In the genomic region with DNA sequence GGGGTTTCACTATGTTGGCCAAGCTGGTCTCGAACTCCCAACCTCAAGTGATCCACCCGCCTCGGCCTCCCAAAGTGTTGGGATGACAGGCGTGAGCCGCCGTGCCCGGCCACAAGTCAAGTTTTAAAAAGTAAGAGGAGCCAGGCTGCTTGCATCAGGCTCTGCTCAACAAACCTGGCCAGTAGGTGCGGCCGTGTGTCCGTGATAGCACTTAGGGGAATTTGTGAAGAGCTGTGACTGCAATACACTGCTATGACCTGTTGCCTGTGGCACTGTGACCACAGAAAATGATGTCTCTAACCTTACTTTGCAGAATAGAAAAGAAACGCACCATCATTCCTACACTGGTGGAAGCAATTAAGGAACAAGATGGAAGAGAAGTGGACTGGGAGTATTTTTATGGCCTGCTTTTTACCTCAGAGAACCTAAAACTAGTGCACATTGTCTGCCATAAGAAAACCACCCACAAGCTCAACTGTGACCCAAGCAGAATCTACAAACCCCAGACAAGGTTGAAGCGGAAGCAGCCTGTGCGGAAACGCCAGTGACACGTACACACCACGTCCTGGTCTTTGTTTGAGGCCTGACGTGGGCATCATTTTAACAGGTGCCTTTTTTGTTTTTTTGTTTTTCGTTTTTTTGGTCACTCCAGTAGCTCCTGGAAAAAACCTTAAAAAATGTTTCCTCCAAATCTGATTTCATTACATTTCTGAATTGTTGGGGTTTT, we compare ENCODE assay signal across 30 cellular contexts. TPM values are rescaled to one million over a fixed set of nuclear protein-coding genes. Genes with fewer than 3 reads are reported as not detected.
DNase-seq lines count a peak whose midpoint lies in the region; ATAC-seq lines count a peak whose summit lies in the region.
"Had no signal": no experiment of that assay in that cellular context is flagged by ENCODE, and none has a peak within 500 bp of the region (broad histone marks: within the 10 kb centered on the region; RNA-seq: fewer than 3 reads in every experiment).

No MANE protein-coding gene starts in this region.

- H3K9me3 Mint-ChIP-seq in activated T-cell treated with anti-CD3 and anti-CD28 coated beads, Interleukin-2, amount 50 U/mL, for 72 hours, result no peaks in the 10 kb centered on the region
- peaks cover 5% of the 10 kb centered on the region for H3K9me3 Mint-ChIP-seq in activated T-cell treated with anti-CD3 and anti-CD28 coated beads, Interleukin-2, amount 50 U/mL, for 4 hours
- no peaks in the 10 kb centered on the region for H3K9me3 Mint-ChIP-seq in activated naive CD8-positive, alpha-beta T cell treated with anti-CD3 and anti-CD28 coated beads, Interleukin-2, amount 10 ng/mL, durations not matched to agents 7 days and 5 days
- no peaks in the 10 kb centered on the region for H3K9me3 Mint-ChIP-seq in natural killer cell treated with Interleukin-12 subunit alpha and Interleukin-12 subunit beta and Interleukin-15 and Interleukin-18, amount 100 ng/mL, for 72 hours
- H3K9me3 Mint-ChIP-seq: activated naive CD4-positive, alpha-beta T cell treated with anti-CD3 and anti-CD28 coated beads, Interleukin-2, amount 50 U/mL, for 72 hours had no signal

- peak in 1 of 2 donors; percentile 69 for ATAC-seq in activated T-cell treated with anti-CD3 and anti-CD28 coated beads, Interleukin-2, amount 50 U/mL, for 72 hours (replicated peaks in 1 of 2)
- ATAC-seq in activated T-cell treated with anti-CD3 and anti-CD28 coated beads, Interleukin-2, amount 50 U/mL, for 4 hours, result no peak
- ATAC-seq in activated naive CD8-positive, alpha-beta T cell treated with anti-CD3 and anti-CD28 coated beads, Interleukin-2, amount 10 ng/mL, durations not matched to agents 7 days and 5 days (ENCODE audit: low read depth), result no peak
- peak; percentile 86 to 88 for ATAC-seq in natural killer cell treated with Interleukin-12 subunit alpha and Interleukin-12 subunit beta and Interleukin-15 and Interleukin-18, amount 100 ng/mL, for 72 hours
- no peak for ATAC-seq in GM21367 (IDR thresholded peaks at IDR 0.05; ENCODE audit: unreplicated experiment)
- ATAC-seq: A549; activated naive CD4-positive, alpha-beta T cell treated with anti-CD3 and anti-CD28 coated beads, Interleukin-2, amount 50 U/mL, for 72 hours; right cardiac atrium had no signal

- DNase-seq in activated T-cell treated with anti-CD3 and anti-CD28 coated beads, Interleukin-2, amount 50 U/mL, for 72 hours, result no peak
- DNase-seq in activated T-cell treated with anti-CD3 and anti-CD28 coated beads, Interleukin-2, amount 50 U/mL, for 4 hours, result no peak
- DNase-seq in activated naive CD8-positive, alpha-beta T cell treated with anti-CD3 and anti-CD28 coated beads, Interleukin-2, amount 10 ng/mL, durations not matched to agents 7 days and 5 days, result no peak
- DNase-seq in natural killer cell treated with Interleukin-12 subunit alpha and Interleukin-12 subunit beta and Interleukin-15 and Interleukin-18, amount 100 ng/mL, for 72 hours (ENCODE audit: low spot score), result peak; percentile 70
- no peak for DNase-seq in iPS-NIHi7 (ENCODE audit: extremely low spot score)
- DNase-seq in NCI-H2227 (lab: John Stamatoyannopoulos, UW; ENCODE audit: unreplicated experiment), result no peak
- DNase-seq: activated B cell treated with CpG ODN at 0.5 μM for 24 hours; activated CD4-positive, alpha-beta T cell treated with anti-CD3 and anti-CD28 coated beads, Interleukin-2, amount 50 U/mL, for 4 hours; AML-193; CD4-positive, CD25-positive, alpha-beta regulatory T cell; foreskin fibroblast; H7; islet precursor cell; KBM-7; left ventricle myocardium inferior; mesendoderm; NCI-H1105; NCI-H187; NCI-H2171; NCI-H510A; SJCRH30; stimulated activated CD4-positive, alpha-beta T cell treated with anti-CD3 and anti-CD28 coated beads, Interleukin-2, amount 100 ng/mL, for 48 hours; transverse colon had no signal

- peaks cover 15% of the 10 kb centered on the region for H3K9me3 ChIP-seq in KOPT-K1 (ENCODE audit: insufficient read depth, low read length, poor library complexity, severe bottlenecking)
- H3K9me3 ChIP-seq: neutrophil had no signal

- no peaks in the 10 kb centered on the region for H3K27me3 Mint-ChIP-seq in activated T-cell treated with anti-CD3 and anti-CD28 coated beads, Interleukin-2, amount 50 U/mL, for 72 hours (ENCODE audit: low read depth)
- H3K27me3 Mint-ChIP-seq in activated T-cell treated with anti-CD3 and anti-CD28 coated beads, Interleukin-2, amount 50 U/mL, for 4 hours (ENCODE audit: low read depth), result no peaks in the 10 kb centered on the region
- H3K27me3 Mint-ChIP-seq in activated naive CD8-positive, alpha-beta T cell treated with anti-CD3 and anti-CD28 coated beads, Interleukin-2, amount 10 ng/mL, durations not matched to agents 7 days and 5 days, result no peaks in the 10 kb centered on the region
- no peaks in the 10 kb centered on the region for H3K27me3 Mint-ChIP-seq in natural killer cell treated with Interleukin-12 subunit alpha and Interleukin-12 subunit beta and Interleukin-15 and Interleukin-18, amount 100 ng/mL, for 72 hours
- H3K27me3 Mint-ChIP-seq: activated B cell treated with CpG ODN at 0.5 μM for 24 hours; CD4-positive, CD25-positive, alpha-beta regulatory T cell had no signal

- H3K4me3 Mint-ChIP-seq in activated T-cell treated with anti-CD3 and anti-CD28 coated beads, Interleukin-2, amount 50 U/mL, for 72 hours, result peak overlapping the region in 1 of 2 donors; percentile 25
- H3K4me3 Mint-ChIP-seq in activated T-cell treated with anti-CD3 and anti-CD28 coated beads, Interleukin-2, amount 50 U/mL, for 4 hours, result no peak overlapping the region
- H3K4me3 Mint-ChIP-seq in activated naive CD8-positive, alpha-beta T cell treated with anti-CD3 and anti-CD28 coated beads, Interleukin-2, amount 10 ng/mL, durations not matched to agents 7 days and 5 days, result no peak overlapping the region
- H3K4me3 Mint-ChIP-seq in natural killer cell treated with Interleukin-12 subunit alpha and Interleukin-12 subunit beta and Interleukin-15 and Interleukin-18, amount 100 ng/mL, for 72 hours, result peak overlapping the region; percentile 56
- H3K4me3 Mint-ChIP-seq: activated B cell treated with CpG ODN at 0.5 μM for 24 hours; CD4-positive, CD25-positive, alpha-beta regulatory T cell had no signal

- H3K4me1 Mint-ChIP-seq in activated T-cell treated with anti-CD3 and anti-CD28 coated beads, Interleukin-2, amount 50 U/mL, for 72 hours (ENCODE audit: low read depth), result peaks cover 10% of the 10 kb centered on the region
- peaks cover 4% of the 10 kb centered on the region for H3K4me1 Mint-ChIP-seq in activated T-cell treated with anti-CD3 and anti-CD28 coated beads, Interleukin-2, amount 50 U/mL, for 4 hours (ENCODE audit: low read depth)
- H3K4me1 Mint-ChIP-seq in activated naive CD8-positive, alpha-beta T cell treated with anti-CD3 and anti-CD28 coated beads, Interleukin-2, amount 10 ng/mL, durations not matched to agents 7 days and 5 days, result peaks cover 6% of the 10 kb centered on the region
- peaks cover 6 to 22% of the 10 kb centered on the region in 2 donors for H3K4me1 Mint-ChIP-seq in natural killer cell treated with Interleukin-12 subunit alpha and Interleukin-12 subunit beta and Interleukin-15 and Interleukin-18, amount 100 ng/mL, for 72 hours (ENCODE audit: low read depth in 2 of 2)
- H3K4me1 Mint-ChIP-seq: activated B cell treated with CpG ODN at 0.5 μM for 24 hours had no signal

- POLR2A ChIA-PET in activated naive CD8-positive, alpha-beta T cell treated with anti-CD3 and anti-CD28 coated beads, Interleukin-2, amount 10 ng/mL, durations not matched to agents 7 days and 5 days (lab: Charles Lee), result no interaction called here

- H3K27ac ChIP-seq in KOPT-K1 (ENCODE audit: low read depth, low read length, poor library complexity, severe bottlenecking), result peak overlapping the region; percentile 85
- H3K27ac ChIP-seq: A549, ascending aorta, left ventricle myocardium inferior, neutrophil, SJCRH30, transverse colon had no signal

- peak overlapping the region; percentile 67 for H3K27ac Mint-ChIP-seq in activated T-cell treated with anti-CD3 and anti-CD28 coated beads, Interleukin-2, amount 50 U/mL, for 72 hours
- H3K27ac Mint-ChIP-seq in activated naive CD8-positive, alpha-beta T cell treated with anti-CD3 and anti-CD28 coated beads, Interleukin-2, amount 10 ng/mL, durations not matched to agents 7 days and 5 days, result peak overlapping the region; percentile 64
- H3K27ac Mint-ChIP-seq in natural killer cell treated with Interleukin-12 subunit alpha and Interleukin-12 subunit beta and Interleukin-15 and Interleukin-18, amount 100 ng/mL, for 72 hours, result peak overlapping the region; percentile 79 to 94
- H3K27ac Mint-ChIP-seq: activated B cell treated with CpG ODN at 0.5 μM for 24 hours had no signal

- H3K36me3 ChIP-seq in KOPT-K1 (ENCODE audit: insufficient read depth, low read length), result peaks cover 43% of the 10 kb centered on the region

- peaks cover 3 to 18% of the 10 kb centered on the region in 2 donors for H3K36me3 Mint-ChIP-seq in activated T-cell treated with anti-CD3 and anti-CD28 coated beads, Interleukin-2, amount 50 U/mL, for 72 hours (ENCODE audit: insufficient read depth in 2 of 2)
- peaks cover 37% of the 10 kb centered on the region for H3K36me3 Mint-ChIP-seq in activated T-cell treated with anti-CD3 and anti-CD28 coated beads, Interleukin-2, amount 50 U/mL, for 4 hours (ENCODE audit: insufficient read depth)
- H3K36me3 Mint-ChIP-seq in activated naive CD8-positive, alpha-beta T cell treated with anti-CD3 and anti-CD28 coated beads, Interleukin-2, amount 10 ng/mL, durations not matched to agents 7 days and 5 days, result peaks cover 29% of the 10 kb centered on the region
- H3K36me3 Mint-ChIP-seq in natural killer cell treated with Interleukin-12 subunit alpha and Interleukin-12 subunit beta and Interleukin-15 and Interleukin-18, amount 100 ng/mL, for 72 hours, result peaks cover 10% of the 10 kb centered on the region

RNA-seq across cellular contexts. Expression of gene C1orf174, which starts 16.7 kb away (rescaled TPM):
- 10 to 100 TPM; 30.8 to 43.7 TPM for total RNA-seq in activated T-cell treated with anti-CD3 and anti-CD28 coated beads, Interleukin-2, amount 50 U/mL, for 72 hours
- 10 to 100 TPM; 55.0 to 61.8 (median 60.5) TPM for total RNA-seq in activated T-cell treated with anti-CD3 and anti-CD28 coated beads, Interleukin-2, amount 50 U/mL, for 4 hours
- 10 to 100 TPM; 31.1 to 34.4 TPM for total RNA-seq in activated naive CD8-positive, alpha-beta T cell treated with anti-CD3 and anti-CD28 coated beads, Interleukin-2, amount 10 ng/mL, durations not matched to agents 7 days and 5 days
- total RNA-seq in natural killer cell treated with Interleukin-12 subunit alpha and Interleukin-12 subunit beta and Interleukin-15 and Interleukin-18, amount 100 ng/mL, for 72 hours, result 10 to 100 TPM; 31.0 to 34.6 TPM

RNA-seq across cellular contexts. Expression of gene DFFB, which starts 26.1 kb away (rescaled TPM):
- total RNA-seq in activated T-cell treated with anti-CD3 and anti-CD28 coated beads, Interleukin-2, amount 50 U/mL, for 72 hours, result 1 to 10 TPM; 8.2 to 8.6 TPM
- 10 to 100 TPM; 11.1 to 13.4 (median 13.0) TPM for total RNA-seq in activated T-cell treated with anti-CD3 and anti-CD28 coated beads, Interleukin-2, amount 50 U/mL, for 4 hours
- 10 to 100 TPM; 14.3 to 15.8 TPM for total RNA-seq in activated naive CD8-positive, alpha-beta T cell treated with anti-CD3 and anti-CD28 coated beads, Interleukin-2, amount 10 ng/mL, durations not matched to agents 7 days and 5 days
- 10 to 100 TPM; 13.3 to 19.4 TPM for total RNA-seq in natural killer cell treated with Interleukin-12 subunit alpha and Interleukin-12 subunit beta and Interleukin-15 and Interleukin-18, amount 100 ng/mL, for 72 hours

RNA-seq across cellular contexts. Expression of gene CEP104, which starts 26.3 kb away (rescaled TPM):
- total RNA-seq in activated T-cell treated with anti-CD3 and anti-CD28 coated beads, Interleukin-2, amount 50 U/mL, for 72 hours, result 10 to 100 TPM; 37.4 to 48.1 TPM
- 10 to 100 TPM; 45.4 to 52.1 (median 49.1) TPM for total RNA-seq in activated T-cell treated with anti-CD3 and anti-CD28 coated beads, Interleukin-2, amount 50 U/mL, for 4 hours
- total RNA-seq in activated naive CD8-positive, alpha-beta T cell treated with anti-CD3 and anti-CD28 coated beads, Interleukin-2, amount 10 ng/mL, durations not matched to agents 7 days and 5 days, result 10 to 100 TPM; 44.6 to 46.9 TPM
- 10 to 100 TPM; 46.6 to 59.4 TPM for total RNA-seq in natural killer cell treated with Interleukin-12 subunit alpha and Interleukin-12 subunit beta and Interleukin-15 and Interleukin-18, amount 100 ng/mL, for 72 hours

Comparison
In these comparisons a context has a peak if more than half of its experiments do, and no peak if none do; other contexts are left out.
1. ATAC-seq: peak in natural killer cell treated with Interleukin-12 subunit alpha and Interleukin-12 subunit beta and Interleukin-15 and Interleukin-18, amount 100 ng/mL, for 72 hours (2 of 2); none in activated T-cell treated with anti-CD3 and anti-CD28 coated beads, Interleukin-2, amount 50 U/mL, for 4 hours (0 of 2), activated naive CD8-positive, alpha-beta T cell treated with anti-CD3 and anti-CD28 coated beads, Interleukin-2, amount 10 ng/mL, durations not matched to agents 7 days and 5 days (single experiment) and GM21367 (single experiment).
2. Peak in every context shown above with its lines, with median percentiles within 50 percentile points of each other: H3K27ac Mint-ChIP-seq.